ENCODE assay signal across 14 cellular contexts in genomic region chr2:189574793-189575475, GRCh38. TPM values are rescaled to one million over a fixed set of nuclear protein-coding genes. Genes with fewer than 3 reads are reported as not detected.
DNase-seq lines count a peak whose midpoint lies in the region; ATAC-seq and TF ChIP-seq lines count a peak whose summit lies in the region.
"Had no signal": no experiment of that assay in that cellular context is flagged by ENCODE, and none has a peak within 500 bp of the region (broad histone marks: within the 10 kb centered on the region; RNA-seq: fewer than 3 reads in every experiment).

No MANE protein-coding gene starts in this region.

- H3K4me3 ChIP-seq in adrenal gland = peak overlapping the region in 2 of 4 donors; percentile 14 to 81
- H3K4me3 ChIP-seq: cardiac muscle cell had no signal

- peaks cover 21% of the 10 kb centered on the region for H3K36me3 Mint-ChIP-seq in osteocyte (ENCODE audit: unreplicated experiment)

- WGBS in adrenal gland, 4 donors = 58 to 68% (median 63%) methylated on average over 5 of the region's 5 CpGs

- ATAC-seq in HG03175 (IDR thresholded peaks at IDR 0.05; ENCODE audit: unreplicated experiment) = no peak
- ATAC-seq: activated CD4-positive, CD25-positive, alpha-beta regulatory T cell treated with anti-CD3 and anti-CD28 coated beads, Interleukin-2, amount 50 U/mL, for 24 hours had no signal

- no peaks in the 10 kb centered on the region for H3K9me3 ChIP-seq in adrenal gland (replicated peaks in 1 of 3)

- no peak overlapping the region for H3K4me3 Mint-ChIP-seq in osteocyte (ENCODE audit: unreplicated experiment)
- H3K4me3 Mint-ChIP-seq: neural crest cell had no signal

- TF ChIP-seq POLR2A in adrenal gland (IDR thresholded peaks at IDR 0.05) = peak; percentile 11 to 15

- peaks cover 40 to 88% of the 10 kb centered on the region in 2 donors for H3K4me1 ChIP-seq in adrenal gland (replicated peaks in 1 of 2)

- no peaks in the 10 kb centered on the region for H3K27me3 ChIP-seq in adrenal gland

- peaks cover 0 to 87% of the 10 kb centered on the region in 2 donors for H3K36me3 ChIP-seq in adrenal gland (replicated peaks in 1 of 2)
- H3K36me3 ChIP-seq: cardiac muscle cell had no signal

- H3K27me3 Mint-ChIP-seq in osteocyte (ENCODE audit: unreplicated experiment) = no peaks in the 10 kb centered on the region

- TF ChIP-seq CTCF in adrenal gland (IDR thresholded peaks at IDR 0.05) (no peak), osteocyte (IDR thresholded peaks at IDR 0.05) (no peak)

- no peak overlapping the region for H3K27ac Mint-ChIP-seq in osteocyte (ENCODE audit: unreplicated experiment)
- H3K27ac Mint-ChIP-seq: activated T-helper 2 cell treated with anti-CD3 and anti-CD28 coated beads, Interferon-gamma antibody, Interleukin-2, Interleukin-4, amounts not matched to agents 10 μg/mL and 5 μg/mL and 100 μg/mL, durations not matched to agents 14 hours and 24 hours and 36 hours had no signal

- intact Hi-C loops in adrenal gland (cut with DNase I) = loop anchor here in 1 of 2 donors (5.0 kb wide), 1 partner anchor 108 kb away; no protein-coding TSS in a partner anchor

- no peaks in the 10 kb centered on the region for H3K9me3 Mint-ChIP-seq in osteocyte (ENCODE audit: unreplicated experiment)
- H3K9me3 Mint-ChIP-seq: activated T-helper 2 cell treated with anti-CD3 and anti-CD28 coated beads, Interferon-gamma antibody, Interleukin-2, Interleukin-4, amounts not matched to agents 10 μg/mL and 5 μg/mL and 100 μg/mL, durations not matched to agents 14 hours and 24 hours and 36 hours; neural crest cell had no signal

- peaks cover 26% of the 10 kb centered on the region for H3K4me1 Mint-ChIP-seq in osteocyte (ENCODE audit: unreplicated experiment)

- DNase-seq in DMS53 (lab: John Stamatoyannopoulos, UW) (peak; percentile 74), adrenal gland (no peak), kidney tubule cell (ENCODE audit: low spot score) (peak; percentile 88), renal cortical epithelial cell (ENCODE audit: low read depth) (peak; percentile 88), osteocyte (ENCODE audit: extremely low spot score, unreplicated experiment) (no peak), NCI-H345 (lab: John Stamatoyannopoulos, UW) (no peak), COLO668 (lab: John Stamatoyannopoulos, UW; ENCODE audit: unreplicated experiment) (no peak)
- DNase-seq: Karpas-422; NK-92 treated with Interleukin-12 subunit alpha and Interleukin-12 subunit beta, amount 100 ng/mL, for 24 hours had no signal

- H3K27ac ChIP-seq in adrenal gland = peak overlapping the region in 4 of 5 donors; percentile 41 to 91 (median 63)
- H3K27ac ChIP-seq: cardiac muscle cell had no signal

RNA-seq across cellular contexts. Expression of gene SLC40A1, which starts 5.7 kb away (rescaled TPM):
- total RNA-seq in adrenal gland (1,000 to 10,000 TPM in 5 of 8 donors, 100 to 1,000 TPM in 2, 10 to 100 TPM in 1; 84.1 to 3,561 (median 1,319) TPM), renal cortical epithelial cell (2.8 and 26.3 TPM in 2 replicates), osteocyte (10.8 and 11.4 TPM in 2 replicates)
- 100 to 1,000 TPM; 115 to 215 (median 154) TPM for polyA plus RNA-seq in adrenal gland

Comparison
In these comparisons a context has a peak if more than half of its experiments do, and no peak if none do; other contexts are left out.
1. DNase-seq: peak in DMS53 (single experiment), kidney tubule cell (single experiment) and renal cortical epithelial cell (single experiment); none in adrenal gland (0 of 7), osteocyte (single experiment), NCI-H345 (single experiment) and COLO668 (single experiment).